Comparison of ENCODE assay signal across 1 cellular context in genomic region chr16:23141959-23142740, GRCh38.
TF ChIP-seq lines count a peak whose summit lies in the region.

No MANE protein-coding gene starts in this region.

TF ChIP-seq in A549, 52 proteins besides CTCF, POLR2A, EP300 and RAD21 (continued from another document):
- no peak for TF ChIP-seq SREBF2 (IDR thresholded peaks at IDR 0.05)
- TF ChIP-seq KDM5A (IDR thresholded peaks at IDR 0.05) = no peak
- TF ChIP-seq TFCP2L1 (CRISPR knock-in tag; IDR thresholded peaks at IDR 0.05) = no peak
